Comparison of ENCODE assay signal across 10 cellular contexts in the genomic region with DNA sequence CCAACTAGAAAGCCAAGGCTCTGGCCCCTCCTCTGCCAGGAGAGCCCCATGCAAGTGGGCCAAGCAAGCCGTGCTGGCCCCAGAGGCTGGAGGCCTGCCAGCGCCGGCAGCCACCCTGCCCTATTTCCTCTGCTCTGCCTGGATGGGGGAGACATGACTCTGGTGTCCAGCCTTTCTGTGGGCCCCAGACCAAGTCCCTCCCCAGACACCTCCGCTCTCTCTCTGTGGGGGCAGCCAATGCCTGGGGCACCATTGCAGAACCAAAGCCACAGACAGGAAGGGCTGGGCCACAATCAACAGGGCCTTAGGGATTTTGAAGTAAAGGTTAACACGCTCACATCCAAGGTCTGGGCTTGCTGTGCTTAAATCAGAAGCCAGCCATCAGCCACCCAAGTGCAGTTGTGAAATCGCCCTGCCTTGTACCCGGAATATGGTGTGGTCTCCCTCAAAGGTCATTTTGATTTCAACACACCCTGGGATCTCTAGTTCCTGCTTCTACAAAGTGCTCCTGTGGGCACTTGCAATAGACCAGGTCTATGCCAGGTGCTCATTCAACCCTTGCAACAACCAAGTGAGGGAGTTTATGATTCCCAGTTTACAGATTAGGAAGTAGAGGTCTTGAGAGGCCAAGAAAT.
DNase-seq lines count a peak whose midpoint lies in the region; ATAC-seq and FAIRE-seq lines count a peak whose summit lies in the region.
"Had no signal": no experiment of that assay in that cellular context is flagged by ENCODE, and none has a peak within 500 bp of the region (broad histone marks: within the 10 kb centered on the region; RNA-seq: fewer than 3 reads in every experiment).

No MANE protein-coding gene starts in this region.

- FAIRE-seq in GM19239 (lab: Jason Lieb, UNC), result no peak

- peaks cover 0 to 10% (median 3%) of the 10 kb centered on the region in 5 donors for H3K36me3 Mint-ChIP-seq in naive thymus-derived CD4-positive, alpha-beta T cell

- no peaks in the 10 kb centered on the region for H3K9me3 Mint-ChIP-seq in naive thymus-derived CD4-positive, alpha-beta T cell

- H3K27me3 Mint-ChIP-seq in naive thymus-derived CD4-positive, alpha-beta T cell, result no peaks in the 10 kb centered on the region

- DNase-seq in AG20443 (ENCODE audit: low spot score), result peak; percentile 76
- DNase-seq in NOMO-1 treated with dmso at 0.1 percent for 144 hours (lab: John Stamatoyannopoulos, UW; ENCODE audit: unreplicated experiment), result peak; percentile 98
- DNase-seq in dermis microvascular lymphatic vessel endothelial cell (ENCODE audit: low read depth in 2 of 2), result peak; percentile 61 to 75
- no peak for DNase-seq in naive thymus-derived CD4-positive, alpha-beta T cell
- DNase-seq in NCI-H1105 (lab: John Stamatoyannopoulos, UW), result no peak
- no peak for DNase-seq in NCI-H510A treated with DMSO at 0.1 percent for 48 hours (lab: John Stamatoyannopoulos, UW)
- no peak for DNase-seq in GM19239 (ENCODE audit: insufficient read length, low spot score)
- DNase-seq: central memory CD4-positive, alpha-beta T cell; DMS79 had no signal

- H3K27ac Mint-ChIP-seq in naive thymus-derived CD4-positive, alpha-beta T cell, result peak overlapping the region in 7 of 9 donors; percentile 19 to 87 (median 76)

- H3K4me3 Mint-ChIP-seq in naive thymus-derived CD4-positive, alpha-beta T cell, result no peak overlapping the region

- no peak overlapping the region for H3K4me3 ChIP-seq in naive thymus-derived CD4-positive, alpha-beta T cell (ENCODE audit: low read length)

- H3K27ac ChIP-seq in naive thymus-derived CD4-positive, alpha-beta T cell (ENCODE audit: low read depth, low read length), result no peak overlapping the region

- CTCF ChIA-PET in naive thymus-derived CD4-positive, alpha-beta T cell (lab: Charles Lee), result interaction anchor here (0.7 to 16.3 kb wide), 5 partner anchors 8 to 92 kb away, joined by 3 to 182 read pairs (median 3); no protein-coding TSS in a partner anchor

- H3K4me1 ChIP-seq in naive thymus-derived CD4-positive, alpha-beta T cell (ENCODE audit: control insufficient read depth in 2 of 2, insufficient read depth in 2 of 2, low read length in 2 of 2), result no peaks in the 10 kb centered on the region

- H3K27me3 ChIP-seq in naive thymus-derived CD4-positive, alpha-beta T cell (ENCODE audit: control insufficient read depth in 2 of 2, insufficient read depth in 2 of 2, low read length in 2 of 2), result no peaks in the 10 kb centered on the region

- peaks cover 5 to 44% (median 32%) of the 10 kb centered on the region in 7 donors for H3K4me1 Mint-ChIP-seq in naive thymus-derived CD4-positive, alpha-beta T cell

- intact Hi-C loops in naive thymus-derived CD4-positive, alpha-beta T cell (cut with micrococcal nuclease), result no loop called here

- H3K36me3 ChIP-seq in naive thymus-derived CD4-positive, alpha-beta T cell (ENCODE audit: control insufficient read depth in 2 of 3, insufficient read depth in 3 of 3, low read length in 3 of 3), result peaks cover 0 to 31% (median 7%) of the 10 kb centered on the region in 3 experiments

- POLR2A ChIA-PET in naive thymus-derived CD4-positive, alpha-beta T cell (lab: Charles Lee), result interaction anchor here (2.3 kb wide), 1 partner anchor 22 kb away, joined by 8 read pairs; no protein-coding TSS in a partner anchor

- ATAC-seq in naive thymus-derived CD4-positive, alpha-beta T cell, result peak; percentile 54
- ATAC-seq in GM19455 (IDR thresholded peaks at IDR 0.05; ENCODE audit: unreplicated experiment), result no peak

- no peaks in the 10 kb centered on the region for H3K9me3 ChIP-seq in naive thymus-derived CD4-positive, alpha-beta T cell (ENCODE audit: control insufficient read depth in 2 of 3, low read length in 3 of 3)

Comparison
In these comparisons a context has a peak if more than half of its experiments do, and no peak if none do; other contexts are left out.
1. DNase-seq: peak in AG20443 (single experiment), NOMO-1 treated with dmso at 0.1 percent for 144 hours (single experiment) and dermis microvascular lymphatic vessel endothelial cell (2 of 2); none in naive thymus-derived CD4-positive, alpha-beta T cell (0 of 9), NCI-H1105 (single experiment), NCI-H510A treated with DMSO at 0.1 percent for 48 hours (single experiment) and GM19239 (single experiment).